Comparison of ENCODE assay signal across 19 cellular contexts in genomic region chr11:64477675-64478074, GRCh38.
"Had no signal": no experiment of that assay in that cellular context is flagged by ENCODE, and none has a peak within 500 bp of the region (broad histone marks: within the 10 kb centered on the region; RNA-seq: fewer than 3 reads in every experiment).

No MANE protein-coding gene starts in this region.

- H3K27me3 ChIP-seq: thyroid gland had no signal

- H3K9me3 ChIP-seq: lower lobe of right lung, stomach, thyroid gland had no signal

- H2AFZ ChIP-seq: parathyroid adenoma had no signal

- DNase-seq: dorsolateral prefrontal cortex; effector CD4-positive, alpha-beta T cell; head of caudate nucleus; kidney glomerular epithelial cell; left colon; left ventricle myocardium superior; lower lobe of right lung; natural killer cell; stimulated activated CD4-positive, alpha-beta T cell treated with anti-CD3 and anti-CD28 coated beads, Interleukin-12 subunit alpha, Interleukin-12 subunit beta, amount 100 ng/mL, for 4 hours; stimulated activated CD4-positive, alpha-beta T cell treated with anti-CD3 and anti-CD28 coated beads, Interleukin-1b, Interleukin-23, amount 100 ng/mL, for 48 hours; stimulated activated CD4-positive, alpha-beta T cell treated with anti-CD3 and anti-CD28 coated beads, Interleukin-4, amount 100 ng/mL, for 1 hour; stimulated activated CD8-positive, alpha-beta memory T cell treated with anti-CD3 and anti-CD28 coated beads, Interleukin-4, amount 100 ng/mL, for 48 hours; stimulated activated naive CD4-positive, alpha-beta T cell; stomach; thyroid gland; trophoblast cell had no signal

- H3K4me2 ChIP-seq: smooth muscle cell had no signal

- H3K27ac ChIP-seq: dorsolateral prefrontal cortex, lower lobe of right lung, parathyroid adenoma, stomach, thyroid gland had no signal

- H3K4me3 ChIP-seq: dorsolateral prefrontal cortex, lower lobe of right lung, smooth muscle cell, stomach, thyroid gland had no signal

- H3K9ac ChIP-seq: parathyroid adenoma had no signal

- ATAC-seq: left colon, left ventricle myocardium superior, lower lobe of right lung, natural killer cell, sciatic nerve had no signal

- H3K4me1 ChIP-seq: lower lobe of right lung, parathyroid adenoma, stomach, thyroid gland had no signal

- H3K36me3 ChIP-seq: lower lobe of right lung, stomach, thyroid gland had no signal
